ENCODE assay signal across 8 cellular contexts in the genomic region with DNA sequence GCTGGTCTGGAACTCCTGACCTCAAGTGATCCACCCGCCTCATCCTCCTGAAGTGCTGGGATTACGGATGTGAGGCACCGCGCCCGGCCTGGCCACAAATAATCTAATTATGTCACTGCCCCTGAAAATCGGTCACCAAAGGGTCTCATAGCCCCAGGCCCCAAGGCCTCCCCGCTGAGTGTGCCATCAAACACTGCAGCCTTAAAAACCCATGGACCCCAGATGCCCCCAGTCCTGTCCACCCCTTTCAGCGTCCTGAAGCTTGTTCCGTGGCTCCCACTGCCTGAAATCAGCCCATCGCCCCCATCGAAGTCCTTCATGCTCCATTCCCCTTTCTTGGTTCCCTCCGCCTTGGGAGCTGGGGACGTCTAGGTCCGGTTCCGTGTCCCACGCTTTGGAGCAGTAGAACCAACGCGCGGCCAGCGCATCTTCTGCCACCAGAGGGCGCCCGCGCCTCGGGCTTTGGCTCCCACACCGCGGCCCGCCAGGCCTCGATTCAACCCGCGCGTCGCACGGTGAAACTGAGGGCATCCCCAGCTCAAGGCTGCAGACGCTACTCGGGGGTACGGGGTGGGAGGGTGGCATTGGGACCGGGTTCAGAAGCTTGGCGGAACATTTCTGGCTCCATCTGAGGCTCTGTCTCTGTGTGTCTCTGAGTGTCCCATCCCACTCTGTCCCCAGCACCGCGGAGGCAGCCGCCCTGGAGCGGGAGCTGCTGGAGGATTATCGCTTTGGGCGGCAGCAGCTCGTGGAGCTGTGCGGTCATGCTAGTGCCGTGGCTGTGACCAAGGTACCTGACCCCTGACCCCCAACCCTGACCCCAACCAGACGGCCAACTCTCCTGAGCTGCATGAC. TPM values are rescaled to one million over a fixed set of nuclear protein-coding genes. Genes with fewer than 3 reads are reported as not detected.
DNase-seq lines count a peak whose midpoint lies in the region; ATAC-seq, FAIRE-seq and TF ChIP-seq lines count a peak whose summit lies in the region.

No MANE protein-coding gene starts in this region.

- H3K27me3 ChIP-seq in bronchial epithelial cell (ENCODE audit: control insufficient read depth, insufficient read depth, low read length), result peaks cover 3% of the 10 kb centered on the region
- peaks cover 8% of the 10 kb centered on the region for H3K27me3 ChIP-seq in kidney epithelial cell (ENCODE audit: control insufficient read depth, insufficient read depth, low read length)

- TF ChIP-seq CTCF in bronchial epithelial cell (IDR thresholded peaks at IDR 0.05; ENCODE audit: insufficient read depth, low read length, severe bottlenecking) (peak; percentile 99), kidney epithelial cell (IDR thresholded peaks at IDR 0.05; ENCODE audit: insufficient read depth, low read length, poor library complexity, severe bottlenecking) (peak; percentile 97)

- no peak for ATAC-seq in GM19467 (IDR thresholded peaks at IDR 0.05; ENCODE audit: unreplicated experiment)

- no peak overlapping the region for H3K4me3 ChIP-seq in bronchial epithelial cell (ENCODE audit: low read depth, low read length)
- no peak overlapping the region for H3K4me3 ChIP-seq in kidney epithelial cell (ENCODE audit: low read depth, low read length)

- H3K36me3 ChIP-seq in bronchial epithelial cell (ENCODE audit: control insufficient read depth, insufficient read depth, low read length) (peaks cover 3% of the 10 kb centered on the region), kidney epithelial cell (ENCODE audit: control insufficient read depth, insufficient read depth, low read length) (no peaks in the 10 kb centered on the region)

- DNase-seq in NCI-H524 (lab: John Stamatoyannopoulos, UW) (peak; percentile 44 to 60), NCI-H524 treated with DMSO at 0.1 percent for 48 hours (lab: John Stamatoyannopoulos, UW) (no peak), NCI-H1694 treated with DMSO at 0.1 percent for 48 hours (lab: John Stamatoyannopoulos, UW) (peak; percentile 35), bronchial epithelial cell (ENCODE audit: low read depth) (no peak), kidney epithelial cell (ENCODE audit: low read depth) (no peak)
- DNase-seq in activated CD4-positive, CD25-positive, alpha-beta regulatory T cell (lab: John Stamatoyannopoulos, UW), result peak; percentile 79 to 85 (median 82)
- DNase-seq in stimulated activated CD4-positive, alpha-beta T cell treated with anti-CD3 and anti-CD28 coated beads, Interleukin-1b, Interleukin-23, amount 100 ng/mL, for 4 hours (ENCODE audit: low read depth in 2 of 2), result peak; percentile 88 to 90

- no peak for FAIRE-seq in bronchial epithelial cell (lab: Jason Lieb, UNC)

RNA-seq across cellular contexts. Expression of a gene that starts 3.5 kb away (rescaled TPM):
- total RNA-seq in bronchial epithelial cell, result 0.38 and 0.79 TPM in 2 replicates
- total RNA-seq in kidney epithelial cell, result 2.1 and 4.3 TPM in 2 replicates

RNA-seq across cellular contexts. Expression of a gene that starts 5.9 kb away (rescaled TPM):
- under 0.01 and 0.13 TPM in 2 replicates for total RNA-seq in bronchial epithelial cell
- total RNA-seq in kidney epithelial cell, result 0.07 TPM in 1 of 2 replicates, not detected in the other

RNA-seq across cellular contexts. Expression of a gene that starts 16.2 kb away (rescaled TPM):
- total RNA-seq in bronchial epithelial cell (182 and 374 TPM in 2 replicates), kidney epithelial cell (58.8 and 127 TPM in 2 replicates)

RNA-seq across cellular contexts. Expression of a gene that starts 16.8 kb away (rescaled TPM):
- total RNA-seq in bronchial epithelial cell, result 3.2 and 4.9 TPM in 2 replicates
- 3.4 and 6.4 TPM in 2 replicates for total RNA-seq in kidney epithelial cell

Comparison
In these comparisons a context has a peak if more than half of its experiments do, and no peak if none do; other contexts are left out.
1. DNase-seq: peak in NCI-H524 (2 of 2), NCI-H1694 treated with DMSO at 0.1 percent for 48 hours (single experiment), activated CD4-positive, CD25-positive, alpha-beta regulatory T cell (4 of 4) and stimulated activated CD4-positive, alpha-beta T cell treated with anti-CD3 and anti-CD28 coated beads, Interleukin-1b, Interleukin-23, amount 100 ng/mL, for 4 hours (2 of 2); none in NCI-H524 treated with DMSO at 0.1 percent for 48 hours (single experiment), bronchial epithelial cell (single experiment) and kidney epithelial cell (single experiment).